ENCODE assay signal across 12 cellular contexts in the genomic region with DNA sequence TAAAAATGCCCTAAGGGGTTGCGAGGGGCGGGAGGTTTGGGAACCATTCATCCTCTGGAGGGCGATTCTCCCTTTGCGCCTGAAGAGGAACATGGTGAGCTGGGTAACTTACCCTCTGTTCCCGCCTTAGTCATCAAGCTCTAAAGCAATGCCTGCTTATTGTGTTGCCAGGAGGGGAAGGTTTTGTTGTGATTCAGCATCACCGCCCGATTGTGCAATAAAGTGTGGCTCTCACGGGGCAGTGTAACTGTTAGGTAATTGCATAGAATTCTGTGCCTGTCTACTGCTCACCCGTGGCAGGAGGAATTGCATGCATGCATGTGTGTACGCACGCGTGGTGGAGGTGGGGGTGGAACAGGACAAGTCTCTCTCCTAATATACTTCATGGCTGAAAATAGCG.
DNase-seq lines count a peak whose midpoint lies in the region; ATAC-seq, FAIRE-seq and TF ChIP-seq lines count a peak whose summit lies in the region.
"Had no signal": no experiment of that assay in that cellular context is flagged by ENCODE, and none has a peak within 500 bp of the region (broad histone marks: within the 10 kb centered on the region; RNA-seq: fewer than 3 reads in every experiment).

No MANE protein-coding gene starts in this region.

- no peak for TF ChIP-seq POLR2A in A549 (IDR thresholded peaks at IDR 0.05; ENCODE audit: low read length)

- H3K36me3 Mint-ChIP-seq in glutamatergic neuron (ENCODE audit: unreplicated experiment) = no peaks in the 10 kb centered on the region

- TF ChIP-seq EP300 in A549 (IDR thresholded peaks at IDR 0.05) = no peak

- FAIRE-seq in A549 (lab: Jason Lieb, UNC) = no peak

- H3K4me3 Mint-ChIP-seq in glutamatergic neuron (ENCODE audit: unreplicated experiment) = no peak overlapping the region
- H3K4me3 Mint-ChIP-seq: central memory CD8-positive, alpha-beta T cell had no signal

- no peak overlapping the region for H3K4me3 ChIP-seq in A549
- no peak overlapping the region for H3K4me3 ChIP-seq in HFF-Myc (replicated peaks; ENCODE audit: low read depth, low read length)
- H3K4me3 ChIP-seq: BLaER1, SK-N-MC, upper lobe of left lung had no signal

- peak overlapping the region; percentile 33; the same call in 1 of the 3 replicates for H3K4me2 ChIP-seq in A549
- H3K4me2 ChIP-seq: BLaER1 had no signal

- H3K27ac ChIP-seq in A549 = peak overlapping the region in 1 of 2 experiments; percentile 54; a peak in 3 of 6 replicates
- H3K27ac ChIP-seq: BLaER1, SK-N-MC, upper lobe of left lung had no signal

- TF ChIP-seq CTCF in A549 (IDR thresholded peaks at IDR 0.05) (no peak), HFF-Myc (IDR thresholded peaks at IDR 0.05; ENCODE audit: low read depth, low read length, missing control alignments) (no peak), glutamatergic neuron (IDR thresholded peaks at IDR 0.05; ENCODE audit: partially characterized antibody, unreplicated experiment) (no peak)

- no peak overlapping the region for H3K27ac Mint-ChIP-seq in glutamatergic neuron (ENCODE audit: unreplicated experiment)

- WGBS in A549 (ENCODE audit: missing lambda C conversion rate) = 55% methylated on average over 12 of the region's 13 CpGs

- TF ChIP-seq RAD21 in A549 (conservative IDR thresholded peaks at IDR 0.05 in 1 of 2, IDR thresholded peaks at IDR 0.05 in 1 of 2) = no peak

- no peaks in the 10 kb centered on the region for H3K27me3 Mint-ChIP-seq in glutamatergic neuron (ENCODE audit: unreplicated experiment)
- H3K27me3 Mint-ChIP-seq: central memory CD8-positive, alpha-beta T cell had no signal

- no peaks in the 10 kb centered on the region; the same call in 2 of the 3 replicates for H3K9me3 ChIP-seq in A549
- H3K9me3 ChIP-seq: upper lobe of left lung had no signal

- POLR2A ChIA-PET in A549 (lab: Yijun Ruan, JAX) = no interaction called here

- ATAC-seq in A549 (peak; percentile 61 to 77), GM21381 (IDR thresholded peaks at IDR 0.05; ENCODE audit: unreplicated experiment) (no peak), GM21723 (IDR thresholded peaks at IDR 0.05; ENCODE audit: unreplicated experiment) (no peak)

- CTCF ChIA-PET in A549 (lab: Yijun Ruan, JAX) = interaction anchor here (0.6 to 13.4 kb wide), 3 partner anchors 217 to 454 kb away, joined by 3 to 223 read pairs (median 3); no protein-coding TSS in a partner anchor

- H3K9me3 Mint-ChIP-seq in glutamatergic neuron (ENCODE audit: unreplicated experiment) = peaks cover 4% of the 10 kb centered on the region
- H3K9me3 Mint-ChIP-seq: central memory CD8-positive, alpha-beta T cell had no signal

- H3K4me1 ChIP-seq in A549 = peaks cover 8% of the 10 kb centered on the region; the same call in 1 of the 3 replicates

- DNase-seq in A549 (ENCODE audit: low read depth in 1 of 2, low spot score in 1 of 2) (peak; percentile 15 to 73), HFF-Myc (ENCODE audit: extremely low read depth, low read depth) (peak; percentile 26), SW480 (ENCODE audit: low spot score) (peak; percentile 15), glomerular visceral epithelial cell (ENCODE audit: extremely low spot score) (peak; percentile 79), glutamatergic neuron (no peak), NCI-H1105 treated with DMSO at 0.1 percent for 48 hours (lab: John Stamatoyannopoulos, UW) (no peak)

- no peaks in the 10 kb centered on the region for H3K4me1 Mint-ChIP-seq in glutamatergic neuron (ENCODE audit: low read depth, unreplicated experiment)
- H3K4me1 Mint-ChIP-seq: central memory CD8-positive, alpha-beta T cell had no signal

TF ChIP-seq in A549, 52 proteins besides CTCF, POLR2A, EP300 and RAD21:
- TF ChIP-seq JUNB (IDR thresholded peaks at IDR 0.05) = 0 out of 2 replicates have a peak, but pooled peaks have one; percentile 15
- peak; percentile 13; the same call in 1 of the 2 replicates for TF ChIP-seq FOSL2 (IDR thresholded peaks at IDR 0.05)
- TF ChIP-seq FOSL2 (CRISPR knock-in tag; IDR thresholded peaks at IDR 0.05) = peak; percentile 55
- TF ChIP-seq, protein P1, sequence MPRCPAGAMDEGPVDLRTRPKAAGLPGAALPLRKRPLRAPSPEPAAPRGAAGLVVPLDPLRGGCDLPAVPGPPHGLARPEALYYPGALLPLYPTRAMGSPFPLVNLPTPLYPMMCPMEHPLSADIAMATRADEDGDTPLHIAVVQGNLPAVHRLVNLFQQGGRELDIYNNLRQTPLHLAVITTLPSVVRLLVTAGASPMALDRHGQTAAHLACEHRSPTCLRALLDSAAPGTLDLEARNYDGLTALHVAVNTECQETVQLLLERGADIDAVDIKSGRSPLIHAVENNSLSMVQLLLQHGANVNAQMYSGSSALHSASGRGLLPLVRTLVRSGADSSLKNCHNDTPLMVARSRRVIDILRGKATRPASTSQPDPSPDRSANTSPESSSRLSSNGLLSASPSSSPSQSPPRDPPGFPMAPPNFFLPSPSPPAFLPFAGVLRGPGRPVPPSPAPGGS (IDR thresholded peaks at IDR 0.05) = no peak
- peak; percentile 77 to 88; a peak in 3 of 4 replicates for TF ChIP-seq CEBPB (IDR thresholded peaks at IDR 0.05)

Comparison
In these comparisons a context has a peak if more than half of its experiments do, and no peak if none do; other contexts are left out.
1. ATAC-seq: peak in A549 (2 of 2); none in GM21381 (single experiment) and GM21723 (single experiment).
2. DNase-seq: peak in A549 (2 of 2), HFF-Myc (single experiment), SW480 (single experiment) and glomerular visceral epithelial cell (single experiment); none in glutamatergic neuron (single experiment) and NCI-H1105 treated with DMSO at 0.1 percent for 48 hours (single experiment).